In genomic region chr2:144801325-144801724, GRCh38 we compare ENCODE assay signal across 14 cellular contexts.
"Had no signal": no experiment of that assay in that cellular context is flagged by ENCODE, and none has a peak within 500 bp of the region (broad histone marks: within the 10 kb centered on the region; RNA-seq: fewer than 3 reads in every experiment).

No MANE protein-coding gene starts in this region.

- ATAC-seq: esophagus mucosa; left ventricle myocardium superior; natural killer cell treated with Interleukin-12 subunit alpha and Interleukin-12 subunit beta and Interleukin-15 and Interleukin-18, amount 100 ng/mL, for 72 hours; right cardiac atrium had no signal

- H3K4me1 ChIP-seq: prostate gland, suprapubic skin had no signal

- H3K36me3 ChIP-seq: prostate gland, suprapubic skin had no signal

- DNase-seq: activated CD4-positive, alpha-beta T cell treated with anti-CD3 and anti-CD28 coated beads, Interleukin-2, amount 50 U/mL, for 1 hour; activated CD8-positive, alpha-beta memory T cell treated with anti-CD3 and anti-CD28 coated beads for 24 hours; activated naive CD8-positive, alpha-beta T cell treated with anti-CD3 and anti-CD28 coated beads, Interleukin-2, amount 10 ng/mL, durations not matched to agents 7 days and 5 days; anterior cingulate cortex; dorsolateral prefrontal cortex; hippocampal formation; kidney glomerular epithelial cell; left ventricle myocardium superior; occipital lobe; right cardiac atrium had no signal

- H3K27ac ChIP-seq: dorsolateral prefrontal cortex, prostate gland, suprapubic skin had no signal

- H3K27me3 ChIP-seq: dorsolateral prefrontal cortex, suprapubic skin had no signal

- H3K9me3 ChIP-seq: prostate gland, suprapubic skin had no signal

- H3K4me3 ChIP-seq: dorsolateral prefrontal cortex, prostate gland, suprapubic skin had no signal
